14 cellular contexts compared by ENCODE assay signal in genomic region chr11:124170801-124171586, GRCh38. TPM values are rescaled to one million over a fixed set of nuclear protein-coding genes. Genes with fewer than 3 reads are reported as not detected.
DNase-seq lines count a peak whose midpoint lies in the region; ATAC-seq and TF ChIP-seq lines count a peak whose summit lies in the region.
"Had no signal": no experiment of that assay in that cellular context is flagged by ENCODE, and none has a peak within 500 bp of the region (broad histone marks: within the 10 kb centered on the region; RNA-seq: fewer than 3 reads in every experiment).

No MANE protein-coding gene starts in this region.

- H3K79me1 ChIP-seq in mesendoderm (ENCODE audit: low read length) = no peaks in the 10 kb centered on the region

- WGBS in mesendoderm (ENCODE audit: extremely low coverage, insufficient coverage, low lambda C conversion rate) = no CpG with 5 or more reads among the region's 40 CpGs
- 93% methylated on average over 18 of the region's 40 CpGs for WGBS in hepatocyte (ENCODE audit: low lambda C conversion rate, missing lambda C conversion rate)

- TF ChIP-seq CTCF in GM23338 (conservative IDR thresholded peaks at IDR 0.05; ENCODE audit: low read depth in 2 of 2) = no peak
- no peak for TF ChIP-seq CTCF in PC-3 (conservative IDR thresholded peaks at IDR 0.05; ENCODE audit: low read depth, low read length)
- no peak for TF ChIP-seq CTCF in hepatocyte (IDR thresholded peaks at IDR 0.05; ENCODE audit: poor library complexity)

- H2BK5ac ChIP-seq in mesendoderm (ENCODE audit: low read length) = no peak overlapping the region

- H3K27me3 ChIP-seq in CD8-positive, alpha-beta memory T cell (ENCODE audit: insufficient read depth, low read length, poor library complexity, severe bottlenecking) = no peaks in the 10 kb centered on the region
- H3K27me3 ChIP-seq in GM23338 (ENCODE audit: insufficient read depth) (peaks cover 84% of the 10 kb centered on the region), PC-3 (ENCODE audit: low read length) (peaks cover 18% of the 10 kb centered on the region), mesendoderm (ENCODE audit: insufficient read depth, low read length, poor library complexity) (no peaks in the 10 kb centered on the region), hepatocyte (no peaks in the 10 kb centered on the region)

- H2AFZ ChIP-seq in GM23338 = no peak overlapping the region
- H2AFZ ChIP-seq in PC-3 (ENCODE audit: low read length) = peak overlapping the region; percentile 69
- H2AFZ ChIP-seq in hepatocyte = no peak overlapping the region

- H3K18ac ChIP-seq in mesendoderm (ENCODE audit: low read length) = no peak overlapping the region

- H3K27ac Mint-ChIP-seq in CD8-positive, alpha-beta memory T cell = no peak overlapping the region
- H3K27ac Mint-ChIP-seq in GM23338 = no peak overlapping the region

- no peaks in the 10 kb centered on the region for H3K4me1 Mint-ChIP-seq in CD8-positive, alpha-beta memory T cell
- H3K4me1 Mint-ChIP-seq in GM23338 = peaks cover 18% of the 10 kb centered on the region; the same call in 2 of the 3 replicates

- H3F3A ChIP-seq in GM23338 (replicated peaks; ENCODE audit: low read depth) = no peaks in the 10 kb centered on the region
- no peaks in the 10 kb centered on the region for H3F3A ChIP-seq in PC-3 (ENCODE audit: low read length, unreplicated experiment)

- no peak overlapping the region for H3K4me3 ChIP-seq in CD8-positive, alpha-beta memory T cell (ENCODE audit: low read length)
- H3K4me3 ChIP-seq in GM23338 (no peak overlapping the region), PC-3 (ENCODE audit: low read length) (peak overlapping the region; percentile 59), mesendoderm (ENCODE audit: low read length) (no peak overlapping the region), hepatocyte (no peak overlapping the region)

- H2BK120ac ChIP-seq in mesendoderm (ENCODE audit: low read depth, low read length) = no peak overlapping the region

- H3K36me3 ChIP-seq in CD8-positive, alpha-beta memory T cell (ENCODE audit: insufficient read depth, low read length) = no peaks in the 10 kb centered on the region
- H3K36me3 ChIP-seq in GM23338 (ENCODE audit: insufficient read depth) (no peaks in the 10 kb centered on the region), PC-3 (ENCODE audit: low read depth, low read length) (no peaks in the 10 kb centered on the region), mesendoderm (ENCODE audit: control insufficient read depth, insufficient read depth, low read length) (no peaks in the 10 kb centered on the region), hepatocyte (replicated peaks; ENCODE audit: insufficient read depth, low read depth) (no peaks in the 10 kb centered on the region)

- CTCF ChIA-PET in CD8-positive, alpha-beta memory T cell (lab: Charles Lee) = no interaction called here
- CTCF ChIA-PET in PC-3 (lab: Charles Lee) = no interaction called here

- no peak overlapping the region for H3K23ac ChIP-seq in mesendoderm (ENCODE audit: low read length)

- intact Hi-C loops in PC-3 (cut with micrococcal nuclease) = no loop called here

- H3K9me2 ChIP-seq in GM23338 (ENCODE audit: insufficient read depth) (no peaks in the 10 kb centered on the region), PC-3 (replicated peaks; ENCODE audit: low read length) (no peaks in the 10 kb centered on the region), hepatocyte (replicated peaks; ENCODE audit: insufficient read depth) (no peaks in the 10 kb centered on the region)

- peak overlapping the region; percentile 44; the same call in 1 of the 2 replicates for H3K9ac ChIP-seq in PC-3 (ENCODE audit: low read length)
- no peak overlapping the region for H3K9ac ChIP-seq in mesendoderm (ENCODE audit: low read length)

- H3K27me3 Mint-ChIP-seq in CD8-positive, alpha-beta memory T cell = peaks cover 0 to 17% of the 10 kb centered on the region in 2 donors
- peaks cover 55% of the 10 kb centered on the region for H3K27me3 Mint-ChIP-seq in GM23338 (ENCODE audit: insufficient read depth, low read depth, poor library complexity)

- no peak overlapping the region for H3K4me3 Mint-ChIP-seq in CD8-positive, alpha-beta memory T cell
- H3K4me3 Mint-ChIP-seq in GM23338 = no peak overlapping the region

- POLR2A ChIA-PET in CD8-positive, alpha-beta memory T cell (lab: Charles Lee) = no interaction called here
- POLR2A ChIA-PET in PC-3 (lab: Charles Lee; ENCODE audit: unreplicated experiment) = no interaction called here

- peaks cover 6% of the 10 kb centered on the region; the same call in 1 of the 2 replicates for H4K20me1 ChIP-seq in GM23338 (replicated peaks; ENCODE audit: insufficient read depth)
- no peaks in the 10 kb centered on the region for H4K20me1 ChIP-seq in PC-3 (ENCODE audit: low read length)
- no peaks in the 10 kb centered on the region for H4K20me1 ChIP-seq in hepatocyte (ENCODE audit: insufficient read depth, poor library complexity, severe bottlenecking)

- no peak overlapping the region for H4K5ac ChIP-seq in mesendoderm (ENCODE audit: low read length)

- H2AK5ac ChIP-seq in mesendoderm (ENCODE audit: low read length) = no peak overlapping the region

- H3K79me2 ChIP-seq in GM23338 (replicated peaks; ENCODE audit: insufficient read depth) (no peaks in the 10 kb centered on the region), PC-3 (ENCODE audit: low read length) (no peaks in the 10 kb centered on the region), mesendoderm (ENCODE audit: control insufficient read depth, insufficient read depth, low read length) (no peaks in the 10 kb centered on the region), hepatocyte (no peaks in the 10 kb centered on the region)

- ATAC-seq in GM23338 (peak; percentile 86), PC-3 (peak; percentile 90)
- ATAC-seq: HCT116, SK-N-SH treated with all-trans-retinoic acid at 6 μM for 48 hours had no signal

- no peak overlapping the region for H3K4me2 ChIP-seq in GM23338
- H3K4me2 ChIP-seq in PC-3 (ENCODE audit: low read length) = peak overlapping the region; percentile 63
- no peak overlapping the region for H3K4me2 ChIP-seq in mesendoderm (ENCODE audit: low read length)
- no peak overlapping the region for H3K4me2 ChIP-seq in hepatocyte

- no peaks in the 10 kb centered on the region for H3K4me1 ChIP-seq in CD8-positive, alpha-beta memory T cell (ENCODE audit: insufficient read depth, low read length)
- H3K4me1 ChIP-seq in GM23338 (ENCODE audit: insufficient read depth) (no peaks in the 10 kb centered on the region; the same call in 1 of the 2 replicates), PC-3 (ENCODE audit: insufficient read depth, low read length) (no peaks in the 10 kb centered on the region), mesendoderm (ENCODE audit: control insufficient read depth, low read depth, low read length) (no peaks in the 10 kb centered on the region), hepatocyte (ENCODE audit: insufficient read depth) (no peaks in the 10 kb centered on the region)

- no TSS peak for BruUV-seq in PC-3 (replicated peaks; lab: Mats Ljungman, UMichigan)

- H2BK15ac ChIP-seq in mesendoderm (replicated peaks; ENCODE audit: low read depth) = no peak overlapping the region

- no peak overlapping the region for H4K8ac ChIP-seq in mesendoderm (ENCODE audit: low read depth, low read length)

- no peak overlapping the region for H3K4ac ChIP-seq in mesendoderm (ENCODE audit: low read depth, low read length)

- peak overlapping the region; percentile 16 for H3K27ac ChIP-seq in CD8-positive, alpha-beta memory T cell (ENCODE audit: low read depth, low read length)
- H3K27ac ChIP-seq in GM23338 (ENCODE audit: low read depth) (no peak overlapping the region), PC-3 (ENCODE audit: low read length) (no peak overlapping the region), mesendoderm (ENCODE audit: low read depth, low read length) (no peak overlapping the region), hepatocyte (no peak overlapping the region)

- no peaks in the 10 kb centered on the region for H3K9me3 Mint-ChIP-seq in CD8-positive, alpha-beta memory T cell
- H3K9me3 Mint-ChIP-seq in GM23338 = peaks cover 6% of the 10 kb centered on the region

- no peaks in the 10 kb centered on the region for H3K36me3 Mint-ChIP-seq in CD8-positive, alpha-beta memory T cell
- peaks cover 6% of the 10 kb centered on the region; the same call in 1 of the 3 replicates for H3K36me3 Mint-ChIP-seq in GM23338 (ENCODE audit: low read depth)

- peak overlapping the region; percentile 26 for H3K56ac ChIP-seq in mesendoderm (ENCODE audit: low read length)

- DNase-seq in CD8-positive, alpha-beta memory T cell = no peak
- DNase-seq in GM23338 (ENCODE audit: low spot score) (peak; percentile 34), PC-3 (peak; percentile 34), mesendoderm (no peak), hepatocyte (ENCODE audit: low spot score) (no peak), NCI-H1436 treated with DMSO at 0.1 percent for 48 hours (lab: John Stamatoyannopoulos, UW) (no peak), RPMI8226 (no peak)
- DNase-seq: DMS153; NK-92 treated with Interleukin-12 subunit alpha and Interleukin-12 subunit beta, amount 100 ng/mL, for 24 hours had no signal

- H3K9me3 ChIP-seq in CD8-positive, alpha-beta memory T cell (ENCODE audit: low read length) = no peaks in the 10 kb centered on the region
- H3K9me3 ChIP-seq in PC-3 (ENCODE audit: low read length) (no peaks in the 10 kb centered on the region), hepatocyte (ENCODE audit: low read depth) (no peaks in the 10 kb centered on the region)

TF ChIP-seq in GM23338, 12 proteins besides CTCF, POLR2A, EP300 and RAD21 (continues in another document):
- no peak for TF ChIP-seq EZH2phosphoT487 (IDR thresholded peaks at IDR 0.05; ENCODE audit: unreplicated experiment)
- no peak for TF ChIP-seq ZNF114 (CRISPR knock-in tag; IDR thresholded peaks at IDR 0.05)

RNA-seq across cellular contexts. Expression of gene OR10D3, which starts 12.2 kb away (rescaled TPM):
- not detected for total RNA-seq in CD8-positive, alpha-beta memory T cell
- polyA plus RNA-seq in CD8-positive, alpha-beta memory T cell = not detected
- not detected in 2 replicates for total RNA-seq in GM23338 (2014; rRNA removed; shearing (Covaris generic))
- not detected in 2 replicates for polyA plus RNA-seq in GM23338 (2016; fragmentation: Nextera tagmentation; extraction: Ambion mirVana)
- 0.15 and 0.29 TPM in 2 replicates for total RNA-seq in PC-3 (2014; rRNA removed)
- not detected for polyA plus RNA-seq in mesendoderm (2013, experiment 1 of 2)
- polyA plus RNA-seq in mesendoderm (2013, experiment 2 of 2) = not detected
- 0.03 TPM in 1 of 2 replicates, not detected in the other for total RNA-seq in hepatocyte
- not detected in 2 replicates for polyA plus RNA-seq in hepatocyte
- total RNA-seq: NCI-H460; T-helper 1 cell treated with Interleukin-12 subunit alpha and Interleukin-12 subunit beta and Interleukin-4 antibody, amounts not matched to agents 30 ng/mL and 1 ng/mL, for 36 hours had no signal
- polyA plus RNA-seq: BJ had no signal

RNA-seq across cellular contexts. Expression of gene VWA5A, which starts 55.7 kb away (rescaled TPM):
- total RNA-seq in CD8-positive, alpha-beta memory T cell = 1 to 10 TPM; 2.9 to 3.3 TPM
- 5.3 TPM for polyA plus RNA-seq in CD8-positive, alpha-beta memory T cell
- total RNA-seq in GM23338 (2014; rRNA removed; shearing (Covaris generic)) = 13.5 and 15.2 TPM in 2 replicates
- 10.0 and 10.4 TPM in 2 replicates for polyA plus RNA-seq in GM23338 (2016; fragmentation: Nextera tagmentation; extraction: Ambion mirVana)
- 0.17 TPM in 1 of 2 replicates, not detected in the other for total RNA-seq in PC-3 (2014; rRNA removed)
- 11.3 TPM for polyA plus RNA-seq in mesendoderm (2013, experiment 1 of 2)
- polyA plus RNA-seq in mesendoderm (2013, experiment 2 of 2) = 11.7 TPM
- total RNA-seq in hepatocyte = 19.1 and 21.6 TPM in 2 replicates
- 18.9 and 26.3 TPM in 2 replicates for polyA plus RNA-seq in hepatocyte

Comparison
In these comparisons a context has a peak if more than half of its experiments do, and no peak if none do; other contexts are left out.
1. DNase-seq: peak in GM23338 (single experiment) and PC-3 (single experiment); none in CD8-positive, alpha-beta memory T cell (0 of 5), mesendoderm (single experiment), hepatocyte (single experiment), NCI-H1436 treated with DMSO at 0.1 percent for 48 hours (single experiment) and RPMI8226 (single experiment).